1 cellular context compared by ENCODE assay signal in the genomic region with DNA sequence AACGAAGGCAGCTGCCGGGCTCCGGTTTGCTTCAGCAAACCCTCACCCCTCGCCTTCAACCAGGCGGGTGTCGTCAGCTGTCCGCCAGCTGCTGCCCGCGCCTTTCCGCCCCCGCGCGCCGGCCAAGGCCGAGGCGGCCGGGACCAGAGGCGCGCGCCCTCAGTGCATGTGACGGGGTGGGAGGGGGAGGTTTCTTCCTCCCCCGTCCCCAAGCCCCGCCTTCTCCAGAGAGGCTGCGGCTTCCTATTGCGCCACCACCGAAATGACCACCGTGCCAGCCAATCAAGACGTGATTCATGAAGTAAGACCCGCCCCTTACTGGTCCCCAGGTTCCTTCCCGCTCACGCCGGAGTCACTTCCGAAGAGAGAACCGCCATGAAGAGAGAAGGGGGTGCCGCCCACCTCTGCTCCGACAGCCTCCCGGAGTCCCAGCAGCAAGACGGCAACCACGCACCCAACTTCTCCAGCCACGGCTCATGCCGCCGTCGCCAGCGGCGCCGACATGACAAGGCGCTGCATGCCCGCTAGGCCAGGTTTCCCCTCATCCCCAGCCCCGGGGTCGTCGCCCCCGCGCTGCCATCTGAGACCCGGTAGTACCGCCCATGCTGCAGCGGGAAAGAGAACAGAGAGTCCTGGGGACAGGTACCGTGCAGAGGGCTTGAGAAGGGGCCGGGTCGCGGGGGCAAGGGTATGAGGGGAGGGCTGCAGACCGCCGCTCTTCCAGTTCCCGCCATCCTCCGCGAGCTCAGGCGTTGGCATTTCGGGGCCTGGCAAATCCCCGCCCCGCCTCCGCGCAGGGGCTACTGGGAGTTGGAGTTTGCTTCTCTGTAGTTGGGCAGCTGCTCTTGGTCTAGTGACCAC.
TF ChIP-seq lines count a peak whose summit lies in the region.

A gene with protein sequence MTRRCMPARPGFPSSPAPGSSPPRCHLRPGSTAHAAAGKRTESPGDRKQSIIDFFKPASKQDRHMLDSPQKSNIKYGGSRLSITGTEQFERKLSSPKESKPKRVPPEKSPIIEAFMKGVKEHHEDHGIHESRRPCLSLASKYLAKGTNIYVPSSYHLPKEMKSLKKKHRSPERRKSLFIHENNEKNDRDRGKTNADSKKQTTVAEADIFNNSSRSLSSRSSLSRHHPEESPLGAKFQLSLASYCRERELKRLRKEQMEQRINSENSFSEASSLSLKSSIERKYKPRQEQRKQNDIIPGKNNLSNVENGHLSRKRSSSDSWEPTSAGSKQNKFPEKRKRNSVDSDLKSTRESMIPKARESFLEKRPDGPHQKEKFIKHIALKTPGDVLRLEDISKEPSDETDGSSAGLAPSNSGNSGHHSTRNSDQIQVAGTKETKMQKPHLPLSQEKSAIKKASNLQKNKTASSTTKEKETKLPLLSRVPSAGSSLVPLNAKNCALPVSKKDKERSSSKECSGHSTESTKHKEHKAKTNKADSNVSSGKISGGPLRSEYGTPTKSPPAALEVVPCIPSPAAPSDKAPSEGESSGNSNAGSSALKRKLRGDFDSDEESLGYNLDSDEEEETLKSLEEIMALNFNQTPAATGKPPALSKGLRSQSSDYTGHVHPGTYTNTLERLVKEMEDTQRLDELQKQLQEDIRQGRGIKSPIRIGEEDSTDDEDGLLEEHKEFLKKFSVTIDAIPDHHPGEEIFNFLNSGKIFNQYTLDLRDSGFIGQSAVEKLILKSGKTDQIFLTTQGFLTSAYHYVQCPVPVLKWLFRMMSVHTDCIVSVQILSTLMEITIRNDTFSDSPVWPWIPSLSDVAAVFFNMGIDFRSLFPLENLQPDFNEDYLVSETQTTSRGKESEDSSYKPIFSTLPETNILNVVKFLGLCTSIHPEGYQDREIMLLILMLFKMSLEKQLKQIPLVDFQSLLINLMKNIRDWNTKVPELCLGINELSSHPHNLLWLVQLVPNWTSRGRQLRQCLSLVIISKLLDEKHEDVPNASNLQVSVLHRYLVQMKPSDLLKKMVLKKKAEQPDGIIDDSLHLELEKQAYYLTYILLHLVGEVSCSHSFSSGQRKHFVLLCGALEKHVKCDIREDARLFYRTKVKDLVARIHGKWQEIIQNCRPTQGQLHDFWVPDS (plus strand): TSS at position 355 of the 861 bp plus-strand sequence. CDS start 148 bp downstream, at position 503.

TF ChIP-seq in HepG2, 621 proteins besides CTCF, POLR2A, EP300 and RAD21 (continued from another document and continues in another):
- TF ChIP-seq, protein P1, sequence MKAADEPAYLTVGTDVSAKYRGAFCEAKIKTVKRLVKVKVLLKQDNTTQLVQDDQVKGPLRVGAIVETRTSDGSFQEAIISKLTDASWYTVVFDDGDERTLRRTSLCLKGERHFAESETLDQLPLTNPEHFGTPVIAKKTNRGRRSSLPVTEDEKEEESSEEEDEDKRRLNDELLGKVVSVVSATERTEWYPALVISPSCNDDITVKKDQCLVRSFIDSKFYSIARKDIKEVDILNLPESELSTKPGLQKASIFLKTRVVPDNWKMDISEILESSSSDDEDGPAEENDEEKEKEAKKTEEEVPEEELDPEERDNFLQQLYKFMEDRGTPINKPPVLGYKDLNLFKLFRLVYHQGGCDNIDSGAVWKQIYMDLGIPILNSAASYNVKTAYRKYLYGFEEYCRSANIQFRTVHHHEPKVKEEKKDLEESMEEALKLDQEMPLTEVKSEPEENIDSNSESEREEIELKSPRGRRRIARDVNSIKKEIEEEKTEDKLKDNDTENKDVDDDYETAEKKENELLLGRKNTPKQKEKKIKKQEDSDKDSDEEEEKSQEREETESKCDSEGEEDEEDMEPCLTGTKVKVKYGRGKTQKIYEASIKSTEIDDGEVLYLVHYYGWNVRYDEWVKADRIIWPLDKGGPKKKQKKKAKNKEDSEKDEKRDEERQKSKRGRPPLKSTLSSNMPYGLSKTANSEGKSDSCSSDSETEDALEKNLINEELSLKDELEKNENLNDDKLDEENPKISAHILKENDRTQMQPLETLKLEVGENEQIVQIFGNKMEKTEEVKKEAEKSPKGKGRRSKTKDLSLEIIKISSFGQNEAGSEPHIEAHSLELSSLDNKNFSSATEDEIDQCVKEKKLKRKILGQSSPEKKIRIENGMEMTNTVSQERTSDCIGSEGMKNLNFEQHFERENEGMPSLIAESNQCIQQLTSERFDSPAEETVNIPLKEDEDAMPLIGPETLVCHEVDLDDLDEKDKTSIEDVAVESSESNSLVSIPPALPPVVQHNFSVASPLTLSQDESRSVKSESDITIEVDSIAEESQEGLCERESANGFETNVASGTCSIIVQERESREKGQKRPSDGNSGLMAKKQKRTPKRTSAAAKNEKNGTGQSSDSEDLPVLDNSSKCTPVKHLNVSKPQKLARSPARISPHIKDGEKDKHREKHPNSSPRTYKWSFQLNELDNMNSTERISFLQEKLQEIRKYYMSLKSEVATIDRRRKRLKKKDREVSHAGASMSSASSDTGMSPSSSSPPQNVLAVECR (CRISPR knock-in tag; IDR thresholded peaks at IDR 0.05; ENCODE audit: borderline replicate concordance), result peak; percentile 94
- TF ChIP-seq BHLHE40 (IDR thresholded peaks at IDR 0.05; ENCODE audit: low read length), result peak; percentile 36; the same call in 1 of the 2 replicates
- TF ChIP-seq ZNF775 (CRISPR knock-in tag; IDR thresholded peaks at IDR 0.05; ENCODE audit: borderline replicate concordance), result peak; percentile 24; the same call in 1 of the 2 replicates
- no peak for TF ChIP-seq PCBP2 (optimal IDR thresholded peaks at IDR 0.05; ENCODE audit: low read depth, low read length, poor library complexity, severe bottlenecking)
- TF ChIP-seq ZNF678 (CRISPR knock-in tag; IDR thresholded peaks at IDR 0.05), result no peak
- TF ChIP-seq CBX5 (CRISPR knock-in tag; IDR thresholded peaks at IDR 0.05; ENCODE audit: borderline replicate concordance), result no peak
- no peak for TF ChIP-seq ZNF136 (CRISPR knock-in tag; IDR thresholded peaks at IDR 0.05; ENCODE audit: low read depth)
- TF ChIP-seq FOXK1 (CRISPR knock-in tag; IDR thresholded peaks at IDR 0.05; ENCODE audit: borderline replicate concordance, low read depth), result no peak
- TF ChIP-seq ZNF468 (CRISPR knock-in tag; IDR thresholded peaks at IDR 0.05), result no peak
- peak; percentile 72 for TF ChIP-seq ZNF883 (CRISPR knock-in tag; IDR thresholded peaks at IDR 0.05; ENCODE audit: not compliant biosample characterization)
- peak; percentile 78; the same call in 1 of the 2 replicates for TF ChIP-seq CHD2 (IDR thresholded peaks at IDR 0.05; ENCODE audit: low read depth, low read length)
- TF ChIP-seq NR2F6 (IDR thresholded peaks at IDR 0.05), result no peak
- peak; percentile 54; the same call in 1 of the 2 replicates for TF ChIP-seq NR2F6 (CRISPR knock-in tag; IDR thresholded peaks at IDR 0.05)
- TF ChIP-seq TEAD2 (CRISPR knock-in tag; IDR thresholded peaks at IDR 0.05), result 0 out of 2 replicates have a peak, but pooled peaks have one; percentile 82
- 0 out of 2 replicates have a peak, but pooled peaks have one; percentile 31 for TF ChIP-seq KLF13 (CRISPR knock-in tag; IDR thresholded peaks at IDR 0.05)
- peak; percentile 49; the same call in 1 of the 2 replicates for TF ChIP-seq MAZ (IDR thresholded peaks at IDR 0.05; ENCODE audit: borderline replicate concordance, low read depth, low read length)
- TF ChIP-seq MAZ (CRISPR knock-in tag; IDR thresholded peaks at IDR 0.05; ENCODE audit: low read depth), result no peak; the same call in 1 of the 2 replicates
- no peak; the same call in 1 of the 2 replicates for TF ChIP-seq PHF20 (CRISPR knock-in tag; IDR thresholded peaks at IDR 0.05)
- TF ChIP-seq ZNF335 (CRISPR knock-in tag; IDR thresholded peaks at IDR 0.05), result 0 out of 2 replicates have a peak, but pooled peaks have one; percentile 70
- peak; percentile 56; the same call in 1 of the 2 replicates for TF ChIP-seq ZNF788 (CRISPR knock-in tag; IDR thresholded peaks at IDR 0.05; ENCODE audit: borderline replicate concordance)
- no peak for TF ChIP-seq ZNF251 (CRISPR knock-in tag; IDR thresholded peaks at IDR 0.05)
- no peak for TF ChIP-seq JARID2 (CRISPR knock-in tag; IDR thresholded peaks at IDR 0.05; ENCODE audit: insufficient replicate concordance)
- peak; percentile 86; the same call in 1 of the 2 replicates for TF ChIP-seq ZNF501 (CRISPR knock-in tag; IDR thresholded peaks at IDR 0.05)
- TF ChIP-seq ZFP41 (CRISPR knock-in tag; IDR thresholded peaks at IDR 0.05; ENCODE audit: borderline replicate concordance), result no peak
- TF ChIP-seq, protein P2, sequence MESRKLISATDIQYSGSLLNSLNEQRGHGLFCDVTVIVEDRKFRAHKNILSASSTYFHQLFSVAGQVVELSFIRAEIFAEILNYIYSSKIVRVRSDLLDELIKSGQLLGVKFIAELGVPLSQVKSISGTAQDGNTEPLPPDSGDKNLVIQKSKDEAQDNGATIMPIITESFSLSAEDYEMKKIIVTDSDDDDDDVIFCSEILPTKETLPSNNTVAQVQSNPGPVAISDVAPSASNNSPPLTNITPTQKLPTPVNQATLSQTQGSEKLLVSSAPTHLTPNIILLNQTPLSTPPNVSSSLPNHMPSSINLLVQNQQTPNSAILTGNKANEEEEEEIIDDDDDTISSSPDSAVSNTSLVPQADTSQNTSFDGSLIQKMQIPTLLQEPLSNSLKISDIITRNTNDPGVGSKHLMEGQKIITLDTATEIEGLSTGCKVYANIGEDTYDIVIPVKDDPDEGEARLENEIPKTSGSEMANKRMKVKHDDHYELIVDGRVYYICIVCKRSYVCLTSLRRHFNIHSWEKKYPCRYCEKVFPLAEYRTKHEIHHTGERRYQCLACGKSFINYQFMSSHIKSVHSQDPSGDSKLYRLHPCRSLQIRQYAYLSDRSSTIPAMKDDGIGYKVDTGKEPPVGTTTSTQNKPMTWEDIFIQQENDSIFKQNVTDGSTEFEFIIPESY (CRISPR knock-in tag; IDR thresholded peaks at IDR 0.05), result no peak
- TF ChIP-seq MAF1 (CRISPR knock-in tag; IDR thresholded peaks at IDR 0.05; ENCODE audit: borderline replicate concordance), result 0 out of 2 replicates have a peak, but pooled peaks have one; percentile 60
- peak; percentile 91 for TF ChIP-seq CEBPG (CRISPR knock-in tag; IDR thresholded peaks at IDR 0.05)
- no peak for TF ChIP-seq ATRX (CRISPR knock-in tag; IDR thresholded peaks at IDR 0.05; ENCODE audit: borderline replicate concordance)
- TF ChIP-seq REPIN1 (CRISPR knock-in tag; IDR thresholded peaks at IDR 0.05; ENCODE audit: borderline replicate concordance, low read depth), result peak; percentile 60; the same call in 1 of the 2 replicates
- TF ChIP-seq ZSCAN22 (CRISPR knock-in tag; IDR thresholded peaks at IDR 0.05), result no peak
- TF ChIP-seq RFX3 (CRISPR knock-in tag; IDR thresholded peaks at IDR 0.05), result no peak; the same call in 1 of the 2 replicates
- TF ChIP-seq, protein P3, sequence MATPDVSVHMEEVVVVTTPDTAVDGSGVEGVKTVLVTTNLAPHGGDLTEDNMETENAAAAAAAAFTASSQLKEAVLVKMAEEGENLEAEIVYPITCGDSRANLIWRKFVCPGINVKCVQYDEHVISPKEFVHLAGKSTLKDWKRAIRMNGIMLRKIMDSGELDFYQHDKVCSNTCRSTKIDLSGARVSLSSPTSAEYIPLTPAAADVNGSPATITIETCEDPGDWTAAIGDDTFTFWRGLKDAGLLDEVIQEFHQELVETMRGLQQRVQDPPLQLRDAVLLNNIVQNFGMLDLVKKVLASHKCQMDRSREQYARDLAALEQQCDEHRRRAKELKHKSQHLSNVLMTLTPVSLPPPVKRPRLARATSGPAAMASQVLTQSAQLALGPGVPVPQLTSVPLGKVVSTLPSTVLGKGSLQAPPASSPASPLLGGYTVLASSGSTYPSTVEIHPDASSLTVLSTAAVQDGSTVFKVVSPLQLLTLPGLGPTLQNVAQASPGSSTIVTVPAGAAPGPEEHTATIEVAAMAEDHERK (CRISPR knock-in tag; IDR thresholded peaks at IDR 0.05; ENCODE audit: low read depth), result no peak; the same call in 1 of the 2 replicates
- TF ChIP-seq HMGA1 (CRISPR knock-in tag; conservative IDR thresholded peaks at IDR 0.05), result no peak
- TF ChIP-seq ZMYM4 (CRISPR knock-in tag; IDR thresholded peaks at IDR 0.05), result peak; percentile 66; the same call in 1 of the 2 replicates
- peak; percentile 57; the same call in 1 of the 2 replicates for TF ChIP-seq TARDBP (CRISPR knock-in tag; IDR thresholded peaks at IDR 0.05)
- TF ChIP-seq ELF3 (CRISPR knock-in tag; IDR thresholded peaks at IDR 0.05), result peak; percentile 75
- peak; percentile 42; the same call in 1 of the 2 replicates for TF ChIP-seq KDM3A (CRISPR knock-in tag; IDR thresholded peaks at IDR 0.05; ENCODE audit: low read depth)
- no peak for TF ChIP-seq MTF1 (CRISPR knock-in tag; IDR thresholded peaks at IDR 0.05)
- TF ChIP-seq, protein P4, sequence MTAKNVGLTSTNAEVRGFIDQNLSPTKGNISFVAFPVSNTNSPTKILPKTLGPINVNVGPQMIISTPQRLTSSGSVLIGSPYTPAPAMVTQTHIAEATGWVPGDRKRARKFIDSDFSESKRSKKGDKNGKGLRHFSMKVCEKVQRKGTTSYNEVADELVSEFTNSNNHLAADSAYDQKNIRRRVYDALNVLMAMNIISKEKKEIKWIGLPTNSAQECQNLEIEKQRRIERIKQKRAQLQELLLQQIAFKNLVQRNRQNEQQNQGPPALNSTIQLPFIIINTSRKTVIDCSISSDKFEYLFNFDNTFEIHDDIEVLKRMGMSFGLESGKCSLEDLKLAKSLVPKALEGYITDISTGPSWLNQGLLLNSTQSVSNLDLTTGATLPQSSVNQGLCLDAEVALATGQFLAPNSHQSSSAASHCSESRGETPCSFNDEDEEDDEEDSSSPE (CRISPR knock-in tag; IDR thresholded peaks at IDR 0.05), result peak; percentile 94
- 0 out of 2 replicates have a peak, but pooled peaks have one; percentile 40 for TF ChIP-seq MTA1 (CRISPR knock-in tag; IDR thresholded peaks at IDR 0.05; ENCODE audit: borderline replicate concordance)
- TF ChIP-seq, protein P5, sequence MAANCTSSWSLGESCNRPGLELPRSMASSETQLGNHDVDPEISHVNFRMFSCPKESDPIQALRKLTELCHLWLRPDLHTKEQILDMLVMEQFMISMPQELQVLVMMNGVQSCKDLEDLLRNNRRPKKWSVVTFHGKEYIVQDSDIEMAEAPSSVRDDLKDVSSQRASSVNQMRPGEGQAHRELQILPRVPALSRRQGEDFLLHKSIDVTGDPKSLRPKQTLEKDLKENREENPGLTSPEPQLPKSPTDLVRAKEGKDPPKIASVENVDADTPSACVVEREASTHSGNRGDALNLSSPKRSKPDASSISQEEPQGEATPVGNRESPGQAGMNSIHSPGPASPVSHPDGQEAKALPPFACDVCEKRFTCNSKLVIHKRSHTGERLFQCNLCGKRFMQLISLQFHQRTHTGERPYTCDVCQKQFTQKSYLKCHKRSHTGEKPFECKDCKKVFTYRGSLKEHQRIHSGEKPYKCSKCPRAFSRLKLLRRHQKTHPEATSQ (CRISPR knock-in tag; IDR thresholded peaks at IDR 0.05; ENCODE audit: borderline replicate concordance), result 0 out of 2 replicates have a peak, but pooled peaks have one; percentile 25
- TF ChIP-seq, protein P6, sequence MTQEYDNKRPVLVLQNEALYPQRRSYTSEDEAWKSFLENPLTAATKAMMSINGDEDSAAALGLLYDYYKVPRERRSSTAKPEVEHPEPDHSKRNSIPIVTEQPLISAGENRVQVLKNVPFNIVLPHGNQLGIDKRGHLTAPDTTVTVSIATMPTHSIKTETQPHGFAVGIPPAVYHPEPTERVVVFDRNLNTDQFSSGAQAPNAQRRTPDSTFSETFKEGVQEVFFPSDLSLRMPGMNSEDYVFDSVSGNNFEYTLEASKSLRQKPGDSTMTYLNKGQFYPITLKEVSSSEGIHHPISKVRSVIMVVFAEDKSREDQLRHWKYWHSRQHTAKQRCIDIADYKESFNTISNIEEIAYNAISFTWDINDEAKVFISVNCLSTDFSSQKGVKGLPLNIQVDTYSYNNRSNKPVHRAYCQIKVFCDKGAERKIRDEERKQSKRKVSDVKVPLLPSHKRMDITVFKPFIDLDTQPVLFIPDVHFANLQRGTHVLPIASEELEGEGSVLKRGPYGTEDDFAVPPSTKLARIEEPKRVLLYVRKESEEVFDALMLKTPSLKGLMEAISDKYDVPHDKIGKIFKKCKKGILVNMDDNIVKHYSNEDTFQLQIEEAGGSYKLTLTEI (CRISPR knock-in tag; conservative IDR thresholded peaks at IDR 0.05), result no peak
- TF ChIP-seq ZNF446 (CRISPR knock-in tag; IDR thresholded peaks at IDR 0.05), result peak; percentile 88; the same call in 1 of the 2 replicates
- TF ChIP-seq EEA1 (CRISPR knock-in tag; IDR thresholded peaks at IDR 0.05; ENCODE audit: borderline replicate concordance), result 0 out of 2 replicates have a peak, but pooled peaks have one; percentile 30
